ENCODE assay signal across 8 cellular contexts in genomic region chr13:24877531-24877930, GRCh38.
"Had no signal": no experiment of that assay in that cellular context is flagged by ENCODE, and none has a peak within 500 bp of the region (broad histone marks: within the 10 kb centered on the region; RNA-seq: fewer than 3 reads in every experiment).

No MANE protein-coding gene starts in this region.

- H3K4me3 ChIP-seq: GM23248, GM23338, HAP-1 had no signal

- H3K9me3 ChIP-seq: HAP-1 had no signal

- DNase-seq: GM23248, GOT3, H7, H9, HCEC 1CT, HFFc6 had no signal

- H3K9ac ChIP-seq: GM23248 had no signal

- H3K27ac ChIP-seq: GM23248 had no signal
